Comparison of ENCODE assay signal across 8 cellular contexts in genomic region chr11:33869511-33870422, GRCh38. TPM values are rescaled to one million over a fixed set of nuclear protein-coding genes. Genes with fewer than 3 reads are reported as not detected.
DNase-seq lines count a peak whose midpoint lies in the region; ATAC-seq and TF ChIP-seq lines count a peak whose summit lies in the region.

No MANE protein-coding gene starts in this region.

- peak overlapping the region; percentile 51 for H3K4me3 ChIP-seq in AG04449 (ENCODE audit: low read depth, low read length)
- H3K4me3 ChIP-seq in SJCRH30 = peak overlapping the region; percentile 60
- peak overlapping the region; percentile 68 to 71 for H3K4me3 ChIP-seq in duodenal mucosa (ENCODE audit: low read depth in 1 of 2, low read length in 2 of 2)
- H3K4me3 ChIP-seq in lung = peak overlapping the region; percentile 75
- H3K4me3 ChIP-seq in suprapubic skin = peak overlapping the region; percentile 65

- WGBS in lung, 2 donors = 0% methylated on average over 53 to 81 of the region's 81 CpGs
- 1% methylated on average over 62 of the region's 81 CpGs for WGBS in suprapubic skin

- ATAC-seq in lung (ENCODE audit: insufficient read depth, low FRiP score) (peak; percentile 55), HG03280 (IDR thresholded peaks at IDR 0.05; ENCODE audit: unreplicated experiment) (no peak)

- no peak for TF ChIP-seq RAD21 in Ishikawa (IDR thresholded peaks at IDR 0.05; ENCODE audit: low read depth)

- TF ChIP-seq EP300 in Ishikawa (IDR thresholded peaks at IDR 0.05; ENCODE audit: borderline replicate concordance) (no peak), suprapubic skin (IDR thresholded peaks at IDR 0.05) (no peak)

- H3K27me3 ChIP-seq in SJCRH30 (peaks cover 5% of the 10 kb centered on the region; the same call in 1 of the 2 replicates), duodenal mucosa (ENCODE audit: control insufficient read depth in 1 of 2, insufficient read depth in 2 of 2, low read length in 2 of 2) (peaks cover 32 to 47% of the 10 kb centered on the region in 2 donors), lung (ENCODE audit: control insufficient read depth, insufficient read depth) (no peaks in the 10 kb centered on the region), suprapubic skin (peaks cover 3% of the 10 kb centered on the region)

- H3K9me3 ChIP-seq in SJCRH30 (replicated peaks) (no peaks in the 10 kb centered on the region), duodenal mucosa (ENCODE audit: control insufficient read depth in 1 of 2, low read length in 2 of 2) (no peaks in the 10 kb centered on the region), lung (ENCODE audit: control insufficient read depth in 2 of 2, insufficient read depth in 1 of 2, low read length in 1 of 2) (no peaks in the 10 kb centered on the region), suprapubic skin (no peaks in the 10 kb centered on the region)

- H3K27ac ChIP-seq in SJCRH30 (no peak overlapping the region), duodenal mucosa (ENCODE audit: low read depth, low read length) (peak overlapping the region; percentile 10), lung (ENCODE audit: low read depth in 1 of 2, low read length in 1 of 2) (peak overlapping the region; percentile 82 to 86), suprapubic skin (peak overlapping the region; percentile 84)

- peak overlapping the region in 1 of 2 donors; percentile 25 for H3K9ac ChIP-seq in duodenal mucosa (ENCODE audit: low read depth in 1 of 2, low read length in 2 of 2)

- CTCF ChIA-PET in AG04449 (lab: Yijun Ruan, JAX) = no interaction called here

- no peak for DNase-seq in AG04449 (ENCODE audit: low read depth, low spot score)
- peak; percentile 73 for DNase-seq in GM13976 (ENCODE audit: low spot score)
- peak; percentile 58 to 73 for DNase-seq in SJCRH30
- DNase-seq in lung (ENCODE audit: low spot score) = peak; percentile 46
- no peak for DNase-seq in suprapubic skin (ENCODE audit: low spot score in 2 of 2)

- TF ChIP-seq CTCF in AG04449 (IDR thresholded peaks at IDR 0.05; ENCODE audit: insufficient read depth, low read length, missing control alignments) (no peak), GM13976 (IDR thresholded peaks at IDR 0.05; ENCODE audit: borderline replicate concordance, control extremely low read depth, extremely low read depth, insufficient read depth, missing control alignments) (no peak), lung (IDR thresholded peaks at IDR 0.05; ENCODE audit: control extremely low read depth, extremely low read depth) (no peak), suprapubic skin (IDR thresholded peaks at IDR 0.05) (no peak)

- POLR2A ChIA-PET in AG04449 (lab: Yijun Ruan, JAX) = no interaction called here

- H3K4me1 ChIP-seq in SJCRH30 (peaks cover 2% of the 10 kb centered on the region; the same call in 1 of the 2 replicates), duodenal mucosa (ENCODE audit: control insufficient read depth in 1 of 2, insufficient read depth in 2 of 2, low read length in 2 of 2) (peaks cover 0 to 12% of the 10 kb centered on the region in 2 donors), lung (ENCODE audit: control insufficient read depth in 2 of 2, insufficient read depth in 2 of 2, low read length in 2 of 2) (peaks cover 0 to 4% of the 10 kb centered on the region in 2 donors), suprapubic skin (peaks cover 20% of the 10 kb centered on the region)

- no peak for TF ChIP-seq POLR2A in suprapubic skin (IDR thresholded peaks at IDR 0.05)

- no peaks in the 10 kb centered on the region for H3K36me3 ChIP-seq in SJCRH30
- no peaks in the 10 kb centered on the region for H3K36me3 ChIP-seq in duodenal mucosa (ENCODE audit: control insufficient read depth in 1 of 2, insufficient read depth in 2 of 2, low read length in 2 of 2)
- H3K36me3 ChIP-seq in lung (ENCODE audit: control insufficient read depth in 2 of 2, insufficient read depth in 2 of 2, low read length in 2 of 2) = no peaks in the 10 kb centered on the region
- H3K36me3 ChIP-seq in suprapubic skin = no peaks in the 10 kb centered on the region

- in situ Hi-C loops in GM13976 (cut with MboI; ENCODE audit: low sequenced_read_pairs, unreplicated experiment) = no loop called here

TF ChIP-seq in Ishikawa, 13 proteins besides CTCF, POLR2A, EP300 and RAD21:
- TF ChIP-seq ZBTB7A (IDR thresholded peaks at IDR 0.05; ENCODE audit: low read depth) (0 out of 2 replicates have a peak, but pooled peaks have one; percentile 36), REST (IDR thresholded peaks at IDR 0.05; ENCODE audit: low read depth) (no peak)

RNA-seq across cellular contexts. Expression of gene LMO2, which starts 22.1 kb away (rescaled TPM):
- total RNA-seq in SJCRH30 (2014; rRNA removed; shearing (Covaris generic)) = 0.63 and 1.2 TPM in 2 replicates
- total RNA-seq in lung = 10 to 100 TPM; 26.6 to 35.1 TPM
- 10 to 100 TPM; 29.8 to 41.3 TPM for polyA plus RNA-seq in lung
- total RNA-seq in suprapubic skin = 10 to 100 TPM in 1 of 4 donors, 1 to 10 TPM in 3; 2.1 to 11.1 (median 7.0) TPM

Comparison
In these comparisons a context has a peak if more than half of its experiments do, and no peak if none do; other contexts are left out.
1. DNase-seq: peak in GM13976 (single experiment), SJCRH30 (2 of 2) and lung (single experiment); none in AG04449 (single experiment) and suprapubic skin (0 of 2).
2. Peak in every context shown above with its lines, with median percentiles within 50 percentile points of each other: H3K4me3 ChIP-seq.